Comparison of ENCODE assay signal across 2 cellular contexts in genomic region chr14:91687436-91687835, GRCh38. TPM values are rescaled to one million over a fixed set of nuclear protein-coding genes. Genes with fewer than 3 reads are reported as not detected.
"Had no signal": no experiment of that assay in that cellular context is flagged by ENCODE, and none has a peak within 500 bp of the region (broad histone marks: within the 10 kb centered on the region; RNA-seq: fewer than 3 reads in every experiment).

No MANE protein-coding gene starts in this region.

RNA-seq across cellular contexts. Expression of gene CATSPERB, which starts 44.5 kb away (rescaled TPM):
- total RNA-seq: HFFc6 had no signal
- polyA plus RNA-seq: GM23248 had no signal
